34 cellular contexts compared by ENCODE assay signal in the genomic region with DNA sequence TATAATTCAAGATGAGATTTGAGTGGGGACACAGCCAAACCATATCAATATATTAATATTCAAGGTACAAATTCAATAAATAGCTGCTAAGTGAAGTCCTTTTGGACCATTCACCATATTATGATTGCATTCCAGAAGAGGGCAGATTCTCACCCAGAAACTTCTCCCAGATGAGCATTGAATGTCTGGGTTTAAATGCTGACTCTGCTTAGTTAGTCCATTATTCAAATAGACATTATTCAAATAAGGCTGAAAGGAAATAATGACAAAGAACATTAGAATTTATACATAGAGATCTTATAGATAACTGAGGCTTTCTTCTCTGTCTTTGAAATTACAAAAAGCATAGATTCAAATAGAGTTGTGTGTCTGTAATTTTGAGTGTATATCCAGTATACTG.
"Had no signal": no experiment of that assay in that cellular context is flagged by ENCODE, and none has a peak within 500 bp of the region (broad histone marks: within the 10 kb centered on the region; RNA-seq: fewer than 3 reads in every experiment).

No MANE protein-coding gene starts in this region.

- H3K27ac ChIP-seq: adrenal gland, ascending aorta, body of pancreas, brain microvascular endothelial cell, breast epithelium, cardiac muscle cell had no signal

- DNase-seq: activated effector memory CD4-positive, alpha-beta T cell treated with anti-CD3 and anti-CD28 coated beads, Interleukin-2, amount 50 U/mL, for 16 hours; activated effector memory CD4-positive, alpha-beta T cell treated with Interleukin-2 at 50 U/mL for 16 hours; activated gamma-delta T cell; activated gamma-delta T cell treated with Interleukin-2 at 50 U/mL for 16 hours; activated naive CD4-positive, alpha-beta T cell; activated naive CD4-positive, alpha-beta T cell treated with anti-CD3 and anti-CD28 coated beads for 36 hours; activated naive CD4-positive, alpha-beta T cell treated with anti-CD3 and anti-CD28 coated beads, Interleukin-2, amount 10 ng/mL, durations not matched to agents 7 days and 5 days; activated naive CD4-positive, alpha-beta T cell treated with anti-CD3 and anti-CD28 coated beads, Interleukin-2, amount 50 U/mL, for 16 hours; activated naive CD4-positive, alpha-beta T cell treated with Interleukin-2 at 50 U/mL for 16 hours; activated naive CD8-positive, alpha-beta T cell treated with anti-CD3 and anti-CD28 coated beads for 36 hours; activated naive CD8-positive, alpha-beta T cell treated with anti-CD3 and anti-CD28 coated beads, Interleukin-2, amount 10 ng/mL, durations not matched to agents 7 days and 5 days; activated naive CD8-positive, alpha-beta T cell treated with anti-CD3 and anti-CD28 coated beads, Interleukin-2, amount 50 U/mL, for 24 hours; activated T-cell treated with anti-CD3 and anti-CD28 coated beads, Interleukin-2, amount 50 U/mL, for 1 hour; activated T-cell treated with anti-CD3 and anti-CD28 coated beads, Interleukin-2, amount 50 U/mL, for 24 hours; activated T-cell treated with anti-CD3 and anti-CD28 coated beads, Interleukin-2, amount 50 U/mL, for 4 hours; activated T-cell treated with anti-CD3 and anti-CD28 coated beads, Interleukin-2, amount 50 U/mL, for 48 hours; activated T-cell treated with anti-CD3 and anti-CD28 coated beads, Interleukin-2, amount 50 U/mL, for 72 hours; adrenal gland; amniotic stem cell; amygdala; anterior cingulate cortex; aorta; body of pancreas; brain microvascular endothelial cell; caudate nucleus; central memory CD4-positive, alpha-beta T cell; cerebellar nuclear complex had no signal

- H3K9me3 ChIP-seq: adrenal gland, ascending aorta, body of pancreas, breast epithelium had no signal

- H3K36me3 ChIP-seq: adrenal gland, ascending aorta, brain microvascular endothelial cell, breast epithelium, cardiac muscle cell had no signal

- H3K27me3 ChIP-seq: adrenal gland, ascending aorta, body of pancreas, brain microvascular endothelial cell, breast epithelium, cardiac muscle cell had no signal

- H3K4me1 ChIP-seq: adrenal gland, ascending aorta, body of pancreas, breast epithelium had no signal

- FAIRE-seq: astrocyte, bronchial epithelial cell had no signal

- ATAC-seq: activated naive CD4-positive, alpha-beta T cell treated with anti-CD3 and anti-CD28 coated beads, Interleukin-2, amount 50 U/mL, for 72 hours; activated naive CD8-positive, alpha-beta T cell treated with anti-CD3 and anti-CD28 coated beads, Interleukin-2, amount 50 U/mL, for 24 hours; activated T-cell treated with anti-CD3 and anti-CD28 coated beads, Interleukin-2, amount 50 U/mL, for 4 hours; activated T-cell treated with anti-CD3 and anti-CD28 coated beads, Interleukin-2, amount 50 U/mL, for 72 hours; activated T-helper 17 cell treated with anti-CD3 and anti-CD28 coated beads, Interleukin-2, amount 50 U/mL, for 72 hours; body of pancreas had no signal

- H3K4me3 ChIP-seq: adrenal gland, ascending aorta, body of pancreas, breast epithelium, cardiac muscle cell had no signal
